ENCODE assay signal across 10 cellular contexts in genomic region chr19:53076984-53077383, GRCh38. TPM values are rescaled to one million over a fixed set of nuclear protein-coding genes. Genes with fewer than 3 reads are reported as not detected.
DNase-seq lines count a peak whose midpoint lies in the region; ATAC-seq and TF ChIP-seq lines count a peak whose summit lies in the region.
"Had no signal": no experiment of that assay in that cellular context is flagged by ENCODE, and none has a peak within 500 bp of the region (broad histone marks: within the 10 kb centered on the region; RNA-seq: fewer than 3 reads in every experiment).

No MANE protein-coding gene starts in this region.

- TF ChIP-seq RAD21 in neural cell (conservative IDR thresholded peaks at IDR 0.05), result peak; percentile 43

- H3K9me3 ChIP-seq in fibroblast of lung (ENCODE audit: control insufficient read depth, insufficient read depth, low read depth, low read length), result no peaks in the 10 kb centered on the region
- H3K9me3 ChIP-seq in neural cell (ENCODE audit: low read length), result peaks cover 6% of the 10 kb centered on the region

- H3K4me3 ChIP-seq in BJ (ENCODE audit: low read depth, low read length) (no peak overlapping the region), fibroblast of lung (replicated peaks in 1 of 4; ENCODE audit: control extremely low read depth in 1 of 4, insufficient read depth in 1 of 4, low read depth in 3 of 4, low read length in 4 of 4) (no peak overlapping the region), neural cell (ENCODE audit: low read length) (no peak overlapping the region)
- H3K4me3 ChIP-seq: Peyer's patch had no signal

- H4K20me1 ChIP-seq in fibroblast of lung (ENCODE audit: control insufficient read depth, extremely low read depth, insufficient read depth, low read length) (no peaks in the 10 kb centered on the region), neural cell (ENCODE audit: insufficient read depth) (no peaks in the 10 kb centered on the region)

- TF ChIP-seq EP300 in neural cell (conservative IDR thresholded peaks at IDR 0.05; ENCODE audit: poor library complexity, severe bottlenecking), result no peak

- CTCF ChIA-PET in BJ (lab: Yijun Ruan, JAX), result interaction anchor here (1.0 kb wide), 1 partner anchor 433 kb away, joined by 3 read pairs; no protein-coding TSS in a partner anchor

- no peaks in the 10 kb centered on the region for H3K4me1 ChIP-seq in fibroblast of lung (ENCODE audit: control insufficient read depth, extremely low read depth, insufficient read depth, low read length)
- H3K4me1 ChIP-seq: Peyer's patch had no signal

- H2AFZ ChIP-seq in fibroblast of lung (ENCODE audit: low read length) (no peak overlapping the region), neural cell (ENCODE audit: low read depth, low read length) (no peak overlapping the region)

- no peak for DNase-seq in BJ (ENCODE audit: low read depth)
- peak; percentile 13 for DNase-seq in NCI-H1092 (lab: John Stamatoyannopoulos, UW)
- DNase-seq in fibroblast of lung (ENCODE audit: low read depth in 2 of 2), result peak; percentile 43 to 55
- no peak for DNase-seq in NOMO-1 (lab: John Stamatoyannopoulos, UW; ENCODE audit: unreplicated experiment in 2 of 2)
- DNase-seq in DMS153 (lab: John Stamatoyannopoulos, UW), result no peak
- DNase-seq: Peyer's patch had no signal

- POLR2A ChIA-PET in BJ (lab: Charles Lee), result no interaction called here

- H3K27me3 ChIP-seq in BJ (ENCODE audit: control insufficient read depth, insufficient read depth, low read length) (no peaks in the 10 kb centered on the region), fibroblast of lung (ENCODE audit: control insufficient read depth, insufficient read depth, low read length) (no peaks in the 10 kb centered on the region), neural cell (ENCODE audit: insufficient read depth, low read depth, low read length) (no peaks in the 10 kb centered on the region)
- H3K27me3 ChIP-seq: Peyer's patch had no signal

- no peak overlapping the region for H3K9ac ChIP-seq in fibroblast of lung (ENCODE audit: insufficient read depth, low read length)
- H3K9ac ChIP-seq in neural cell (ENCODE audit: low read length), result no peak overlapping the region

- TF ChIP-seq CTCF in BJ (IDR thresholded peaks at IDR 0.05; ENCODE audit: insufficient read depth, low read depth, low read length) (peak; percentile 45; the same call in 1 of the 2 replicates), fibroblast of lung (conservative IDR thresholded peaks at IDR 0.05 in 1 of 2, IDR thresholded peaks at IDR 0.05 in 1 of 2; ENCODE audit: low read depth in 1 of 2, low read length in 2 of 2) (peak; percentile 43 to 67), neural cell (IDR thresholded peaks at IDR 0.05; ENCODE audit: poor library complexity, severe bottlenecking) (peak; percentile 65)

- no peak overlapping the region for H3K4me2 ChIP-seq in fibroblast of lung (ENCODE audit: extremely low read depth, insufficient read depth, low read length)
- H3K4me2 ChIP-seq in neural cell (ENCODE audit: low read length), result no peak overlapping the region

- H3K36me3 ChIP-seq in BJ (ENCODE audit: control insufficient read depth, insufficient read depth, low read length) (peaks cover 6% of the 10 kb centered on the region), fibroblast of lung (ENCODE audit: control insufficient read depth, insufficient read depth, low read length) (peaks cover 6% of the 10 kb centered on the region), neural cell (ENCODE audit: insufficient read depth, low read length) (peaks cover 11% of the 10 kb centered on the region)

- H3K9me2 ChIP-seq in neural cell (ENCODE audit: insufficient read depth, low read length), result no peaks in the 10 kb centered on the region

- H3K27ac ChIP-seq in fibroblast of lung (ENCODE audit: insufficient read depth, low read length), result no peak overlapping the region
- H3K27ac ChIP-seq in neural cell (ENCODE audit: low read length), result no peak overlapping the region
- H3K27ac ChIP-seq: Peyer's patch had no signal

- no peaks in the 10 kb centered on the region for H3F3A ChIP-seq in neural cell (ENCODE audit: insufficient read depth, low read length, poor library complexity, severe bottlenecking)

- H3K79me2 ChIP-seq in fibroblast of lung (ENCODE audit: control insufficient read depth, insufficient read depth, low read length), result no peaks in the 10 kb centered on the region
- H3K79me2 ChIP-seq in neural cell (replicated peaks; ENCODE audit: insufficient read depth, low read length), result peaks cover 3% of the 10 kb centered on the region

- ATAC-seq in HG03442 (IDR thresholded peaks at IDR 0.05; ENCODE audit: unreplicated experiment) (no peak), GM19023 (IDR thresholded peaks at IDR 0.05; ENCODE audit: unreplicated experiment) (no peak)

TF ChIP-seq in neural cell, 6 proteins besides CTCF, POLR2A, EP300 and RAD21:
- no peak for TF ChIP-seq MXI1 (conservative IDR thresholded peaks at IDR 0.05; ENCODE audit: poor library complexity, severe bottlenecking)
- TF ChIP-seq SMC3 (conservative IDR thresholded peaks at IDR 0.05; ENCODE audit: poor library complexity), result peak; percentile 17
TF ChIP-seq in neural cell: peak in this region for 1.

RNA-seq across cellular contexts. Expression of gene ZNF160, which starts 26.2 kb away (rescaled TPM):
- polyA plus RNA-seq in BJ (2011; rRNA removed) (9.0 and 11.5 TPM in 2 replicates), fibroblast of lung (13.1 and 21.0 TPM in 2 replicates), neural cell (28.1 and 38.8 TPM in 2 replicates)
- polyA minus RNA-seq in BJ (2011; rRNA and poly(A)+ RNA removed), result 18.5 and 22.0 TPM in 2 replicates
- 22.6 and 28.9 TPM in 2 replicates for total RNA-seq in fibroblast of lung
- polyA plus RNA-seq in fibroblast of lung (2012), result 7.9 and 13.3 TPM in 2 replicates
- polyA minus RNA-seq in fibroblast of lung (ENCODE audit: low replicate concordance) (10.5 and 12.0 TPM in 2 replicates), neural cell (71.6 and 76.3 TPM in 2 replicates)

RNA-seq across cellular contexts. Expression of gene ERVV-2, which starts 32.4 kb away (rescaled TPM):
- polyA plus RNA-seq in BJ (2011; rRNA removed) (not detected in 2 replicates), fibroblast of lung (0.10 TPM in 1 of 2 replicates, not detected in the other), neural cell (not detected in 2 replicates)
- polyA minus RNA-seq in BJ (2011; rRNA and poly(A)+ RNA removed), result not detected in 2 replicates
- total RNA-seq in fibroblast of lung, result not detected in 2 replicates
- not detected in 2 replicates for polyA plus RNA-seq in fibroblast of lung (2012)
- polyA minus RNA-seq in fibroblast of lung (ENCODE audit: low replicate concordance) (not detected in 2 replicates), neural cell (not detected in 2 replicates)
- total RNA-seq: frontal cortex, Peyer's patch had no signal

RNA-seq across cellular contexts. Expression of gene ZNF415, which starts 55.7 kb away (rescaled TPM):
- polyA plus RNA-seq in BJ (2011; rRNA removed) (4.6 and 6.3 TPM in 2 replicates), fibroblast of lung (7.2 and 9.9 TPM in 2 replicates), neural cell (25.9 and 27.2 TPM in 2 replicates)
- 3.3 and 3.4 TPM in 2 replicates for polyA minus RNA-seq in BJ (2011; rRNA and poly(A)+ RNA removed)
- total RNA-seq in fibroblast of lung, result 11.8 and 15.7 TPM in 2 replicates
- 4.2 and 5.9 TPM in 2 replicates for polyA plus RNA-seq in fibroblast of lung (2012)
- polyA minus RNA-seq in fibroblast of lung (ENCODE audit: low replicate concordance) (0.44 and 3.2 TPM in 2 replicates), neural cell (35.1 and 37.4 TPM in 2 replicates)

Comparison
In these comparisons a context has a peak if more than half of its experiments do, and no peak if none do; other contexts are left out.
1. DNase-seq: peak in NCI-H1092 (single experiment) and fibroblast of lung (2 of 2); none in BJ (single experiment), NOMO-1 (0 of 2) and DMS153 (single experiment).
2. Peak in every context shown above with its lines, with median percentiles within 50 percentile points of each other: CTCF ChIP-seq.